ENCODE assay signal across 9 cellular contexts in genomic region chr3:5197022-5197421, GRCh38. TPM values are rescaled to one million over a fixed set of nuclear protein-coding genes. Genes with fewer than 3 reads are reported as not detected.
DNase-seq lines count a peak whose midpoint lies in the region; ATAC-seq and TF ChIP-seq lines count a peak whose summit lies in the region.
"Had no signal": no experiment of that assay in that cellular context is flagged by ENCODE, and none has a peak within 500 bp of the region (broad histone marks: within the 10 kb centered on the region; RNA-seq: fewer than 3 reads in every experiment).

No MANE protein-coding gene starts in this region.

- peaks cover 84% of the 10 kb centered on the region for H3K79me2 ChIP-seq in Karpas-422 (ENCODE audit: low read length)

- H3K27ac Mint-ChIP-seq in CD14-positive monocyte (peak overlapping the region; percentile 93 to 97 (median 95)), naive B cell (peak overlapping the region; percentile 91 to 100 (median 97))

- H3K4me1 Mint-ChIP-seq in CD14-positive monocyte (peaks cover 77% of the 10 kb centered on the region), naive B cell (peaks cover 67 to 92% (median 77%) of the 10 kb centered on the region in 3 donors)

- no peak for DNase-seq in CD14-positive monocyte (ENCODE audit: low spot score)
- DNase-seq in Karpas-422: no peak
- DNase-seq in cardiac fibroblast (ENCODE audit: low read depth in 2 of 2): peak; percentile 66 to 82
- DNase-seq in naive B cell: no peak
- DNase-seq in effector CD8-positive, alpha-beta T cell (lab: John Stamatoyannopoulos, UW): no peak
- DNase-seq in LoVo (ENCODE audit: low spot score): no peak
- DNase-seq: caudate nucleus had no signal

- H3K9me3 ChIP-seq in Karpas-422 (ENCODE audit: low read length): no peaks in the 10 kb centered on the region

- H3K36me3 Mint-ChIP-seq in CD14-positive monocyte: peaks cover 32 to 60% of the 10 kb centered on the region in 2 donors
- peaks cover 32 to 44% of the 10 kb centered on the region in 2 donors for H3K36me3 Mint-ChIP-seq in naive B cell

- no peak overlapping the region for H2AFZ ChIP-seq in Karpas-422 (ENCODE audit: low read length)

- H3K4me3 Mint-ChIP-seq in CD14-positive monocyte: no peak overlapping the region
- H3K4me3 Mint-ChIP-seq in naive B cell: peak overlapping the region; percentile 40 to 81 (median 72)

- no peak overlapping the region for H3K4me2 ChIP-seq in Karpas-422 (ENCODE audit: low read depth, low read length, poor library complexity, severe bottlenecking)

- peak overlapping the region; percentile 42 for H3K9ac ChIP-seq in Karpas-422 (ENCODE audit: low read length)

- peaks cover 47% of the 10 kb centered on the region for H3K36me3 ChIP-seq in Karpas-422 (ENCODE audit: insufficient read depth, low read length)

- peak overlapping the region; percentile 88 for H3K27ac ChIP-seq in Karpas-422 (ENCODE audit: low read length)

- H4K20me1 ChIP-seq in Karpas-422 (ENCODE audit: insufficient read depth, low read depth, low read length): 0 out of 2 replicates have a peak, but pooled peaks cover 2% of the 10 kb centered on the region

- H3K9me3 Mint-ChIP-seq in CD14-positive monocyte (no peaks in the 10 kb centered on the region), naive B cell (peaks cover 0 to 4% (median 0%) of the 10 kb centered on the region in 7 donors)

- no peaks in the 10 kb centered on the region for H3K9me2 ChIP-seq in Karpas-422 (replicated peaks; ENCODE audit: insufficient read depth, low read length)

- H3K27me3 Mint-ChIP-seq in CD14-positive monocyte (ENCODE audit: low read depth in 3 of 3): no peaks in the 10 kb centered on the region
- no peaks in the 10 kb centered on the region for H3K27me3 Mint-ChIP-seq in naive B cell

- no peak overlapping the region for H3K4me3 ChIP-seq in Karpas-422 (ENCODE audit: low read length)
- no peak overlapping the region for H3K4me3 ChIP-seq in cardiac fibroblast (replicated peaks in 1 of 2; ENCODE audit: low read depth in 2 of 2, low read length in 2 of 2)

- H3K4me1 ChIP-seq in Karpas-422 (ENCODE audit: low read length): peaks cover 56% of the 10 kb centered on the region

- no peaks in the 10 kb centered on the region for H3K27me3 ChIP-seq in Karpas-422 (ENCODE audit: low read length)

- TF ChIP-seq CTCF in CD14-positive monocyte (IDR thresholded peaks at IDR 0.05) (no peak), cardiac fibroblast (IDR thresholded peaks at IDR 0.05; ENCODE audit: low read depth, low read length) (no peak)

- no peak for ATAC-seq in naive B cell (ENCODE audit: low read depth in 2 of 2)
- no peak for ATAC-seq in GM21825 (IDR thresholded peaks at IDR 0.05; ENCODE audit: unreplicated experiment)
- no peak for ATAC-seq in GM19324 (IDR thresholded peaks at IDR 0.05; ENCODE audit: low FRiP score, unreplicated experiment)

- intact Hi-C loops in CD14-positive monocyte (cut with micrococcal nuclease): loop anchor here in 1 of 2 donors (5.0 to 10.0 kb wide), 2 partner anchors 182 to 220 kb away; partner anchors contain the start of gene BHLHE40

RNA-seq across cellular contexts. Expression of gene EDEM1, which starts 9.5 kb away (rescaled TPM):
- 10 to 100 TPM; 17.5 to 23.7 TPM for polyA plus RNA-seq in CD14-positive monocyte
- total RNA-seq in Karpas-422 (2014; rRNA removed; shearing (Covaris generic); ENCODE audit: low replicate concordance): 68.8 and 134 TPM in 2 replicates
- 10 to 100 TPM; 43.5 to 77.8 (median 57.4) TPM for polyA plus RNA-seq in naive B cell (ENCODE audit: low read depth in 6 of 6)

Comparison
In these comparisons a context has a peak if more than half of its experiments do, and no peak if none do; other contexts are left out.
1. DNase-seq: peak in cardiac fibroblast (2 of 2); none in CD14-positive monocyte (single experiment), Karpas-422 (single experiment), naive B cell (single experiment), effector CD8-positive, alpha-beta T cell (single experiment) and LoVo (single experiment).
2. H3K4me3 Mint-ChIP-seq: peak in naive B cell (8 of 8); none in CD14-positive monocyte (0 of 2).